Comparison of ENCODE assay signal across 21 cellular contexts in genomic region chrX:136047001-136047642, GRCh38.
DNase-seq lines count a peak whose midpoint lies in the region; ATAC-seq and TF ChIP-seq lines count a peak whose summit lies in the region.
"Had no signal": no experiment of that assay in that cellular context is flagged by ENCODE, and none has a peak within 500 bp of the region (broad histone marks: within the 10 kb centered on the region; RNA-seq: fewer than 3 reads in every experiment).

No MANE protein-coding gene starts in this region.

- H3K4me3 ChIP-seq in astrocyte of the spinal cord (ENCODE audit: low read depth, low read length): no peak overlapping the region
- peak overlapping the region in 1 of 2 experiments; percentile 0 for H3K4me3 ChIP-seq in mesenchymal stem cell (ENCODE audit: insufficient read depth in 1 of 2, low read depth in 1 of 2, low read length in 2 of 2)
- no peak overlapping the region for H3K4me3 ChIP-seq in thyroid gland (replicated peaks in 1 of 3)
- no peak overlapping the region for H3K4me3 ChIP-seq in mammary epithelial cell (replicated peaks in 1 of 3; ENCODE audit: insufficient read depth in 1 of 3, low read depth in 2 of 3, low read length in 3 of 3)
- H3K4me3 ChIP-seq: testis had no signal

- no peak for ATAC-seq in GM19023 (IDR thresholded peaks at IDR 0.05; ENCODE audit: unreplicated experiment)
- ATAC-seq: stimulated activated effector memory CD8-positive, alpha-beta T cell treated with anti-CD3 and anti-CD28 coated beads, Interleukin-12 subunit alpha, Interleukin-12 subunit beta, amount 100 ng/mL, for 72 hours had no signal

- H2AFZ ChIP-seq in mesenchymal stem cell (ENCODE audit: low read depth, low read length) (no peak overlapping the region), mammary epithelial cell (ENCODE audit: low read depth, low read length) (no peak overlapping the region)

- peak in 1 of 2 donors; percentile 40 for TF ChIP-seq POLR2A in thyroid gland (IDR thresholded peaks at IDR 0.05)

- H3K4me2 ChIP-seq in mesenchymal stem cell (ENCODE audit: low read length, poor library complexity, severe bottlenecking): no peak overlapping the region
- H3K4me2 ChIP-seq in mammary epithelial cell (ENCODE audit: insufficient read depth, low read depth, low read length): no peak overlapping the region
- H3K4me2 ChIP-seq: KMS-11 had no signal

- no TSS peak for BruUV-seq in mammary epithelial cell (replicated peaks; lab: Mats Ljungman, UMichigan)

- H4K8ac ChIP-seq in mesenchymal stem cell (ENCODE audit: low read length): no peak overlapping the region

- intact Hi-C loops in thyroid gland (cut with DNase I) (no loop called here), mammary epithelial cell (cut with micrococcal nuclease) (no loop called here)

- CTCF ChIA-PET in HEK293T (lab: Yijun Ruan, JAX): interaction anchor here (1.2 to 1.7 kb wide), 2 partner anchors 10 to 116 kb away, joined by 3 to 8 read pairs; no protein-coding TSS in a partner anchor
- CTCF ChIA-PET in mammary epithelial cell (lab: Charles Lee; ENCODE audit: low non-redundant PET): no interaction called here

- POLR2A ChIA-PET in HEK293T (lab: Yijun Ruan, JAX): interaction anchor here (0.7 to 1.9 kb wide), 7 partner anchors 9 to 162 kb away, joined by 3 to 9 read pairs (median 4); no protein-coding TSS in a partner anchor

- H3K4me1 ChIP-seq in mesenchymal stem cell (ENCODE audit: control insufficient read depth, insufficient read depth, low read depth, low read length) (peaks cover 5% of the 10 kb centered on the region), thyroid gland (peaks cover 12 to 18% of the 10 kb centered on the region in 2 donors), mammary epithelial cell (ENCODE audit: insufficient read depth, low read length) (no peaks in the 10 kb centered on the region)
- H3K4me1 ChIP-seq: testis had no signal

- H3K79me2 ChIP-seq in mammary epithelial cell (ENCODE audit: insufficient read depth, low read length): no peaks in the 10 kb centered on the region

- no peak overlapping the region for H2BK5ac ChIP-seq in mesenchymal stem cell (ENCODE audit: low read depth, low read length, poor library complexity, severe bottlenecking)

- no peak overlapping the region for H2BK12ac ChIP-seq in mesenchymal stem cell (ENCODE audit: low read length in 2 of 2)

- H3K18ac ChIP-seq in mesenchymal stem cell (ENCODE audit: low read depth in 1 of 2, low read length in 2 of 2): no peak overlapping the region

- dilution Hi-C loops in mammary epithelial cell (cut with HindIII; ENCODE audit: low sequenced_read_pairs): no loop called here

- H3K36me3 ChIP-seq in mesenchymal stem cell (ENCODE audit: control insufficient read depth in 1 of 2, insufficient read depth in 2 of 2, low read depth in 1 of 2, low read length in 2 of 2): no peaks in the 10 kb centered on the region
- no peaks in the 10 kb centered on the region for H3K36me3 ChIP-seq in thyroid gland
- peaks cover 1% of the 10 kb centered on the region for H3K36me3 ChIP-seq in mammary epithelial cell (ENCODE audit: insufficient read depth, low read length)

- H3K9me3 ChIP-seq in mesenchymal stem cell (ENCODE audit: control insufficient read depth, low read length): no peaks in the 10 kb centered on the region
- no peaks in the 10 kb centered on the region for H3K9me3 ChIP-seq in thyroid gland
- H3K9me3 ChIP-seq in mammary epithelial cell (replicated peaks; ENCODE audit: insufficient read depth, low read length): no peaks in the 10 kb centered on the region
- H3K9me3 ChIP-seq: testis had no signal

- no peak overlapping the region for H2BK120ac ChIP-seq in mesenchymal stem cell (ENCODE audit: low read depth, low read length)

- in situ Hi-C loops in astrocyte of the spinal cord (cut with HindIII; ENCODE audit: low sequenced_read_pairs): no loop called here
- in situ Hi-C loops in mammary epithelial cell (cut with MboI; ENCODE audit: low sequenced_read_pairs in 2 of 2): no loop called here

- no peak overlapping the region for H2AK5ac ChIP-seq in mesenchymal stem cell (ENCODE audit: low read length, severe bottlenecking)

- no CpG with 5 or more reads among the region's 2 CpGs for WGBS in mesenchymal stem cell
- 24 to 28% methylated on average over 2 of the region's 2 CpGs for WGBS in thyroid gland, 2 donors
- WGBS in mammary epithelial cell (ENCODE audit: low coverage, missing lambda C conversion rate): 58% methylated on average over 2 of the region's 2 CpGs

- H3K27me3 ChIP-seq in mesenchymal stem cell (ENCODE audit: control insufficient read depth in 1 of 2, insufficient read depth in 1 of 2, low read length in 2 of 2) (peaks cover 0 to 31% of the 10 kb centered on the region in 2 experiments), thyroid gland (no peaks in the 10 kb centered on the region), mammary epithelial cell (ENCODE audit: insufficient read depth, low read length) (no peaks in the 10 kb centered on the region)
- H3K27me3 ChIP-seq: testis had no signal

- no peak overlapping the region for H2BK15ac ChIP-seq in mesenchymal stem cell (ENCODE audit: low read depth, poor library complexity, severe bottlenecking)

- H3K14ac ChIP-seq in mesenchymal stem cell (ENCODE audit: low read length in 2 of 2): no peak overlapping the region

- H3K23ac ChIP-seq in mesenchymal stem cell (ENCODE audit: low read length in 2 of 2): no peak overlapping the region

- no peak overlapping the region for H4K91ac ChIP-seq in mesenchymal stem cell (ENCODE audit: low read length)

- no peaks in the 10 kb centered on the region for H3K79me1 ChIP-seq in mesenchymal stem cell (replicated peaks; ENCODE audit: low read length, poor library complexity, severe bottlenecking)

- TF ChIP-seq CTCF in astrocyte of the spinal cord (IDR thresholded peaks at IDR 0.05; ENCODE audit: low read depth, low read length) (no peak), thyroid gland (IDR thresholded peaks at IDR 0.05) (no peak), mammary epithelial cell (conservative IDR thresholded peaks at IDR 0.05 in 1 of 2, IDR thresholded peaks at IDR 0.05 in 1 of 2; ENCODE audit: extremely low read depth in 1 of 2, insufficient read depth in 1 of 2, low read depth in 1 of 2, low read length in 2 of 2) (no peak)

- DNase-seq in HEK293T (ENCODE audit: extremely low spot score): no peak
- DNase-seq in astrocyte of the spinal cord (ENCODE audit: low read depth, low spot score): peak; percentile 26
- DNase-seq in mesenchymal stem cell: peak; percentile 47
- no peak for DNase-seq in thyroid gland
- DNase-seq in T-helper 1 cell: no peak
- DNase-seq in NK-92 (lab: John Stamatoyannopoulos, UW; ENCODE audit: unreplicated experiment): no peak
- no peak for DNase-seq in mammary epithelial cell
- DNase-seq: activated CD4-positive, alpha-beta memory T cell treated with anti-CD3 and anti-CD28 coated beads for 36 hours; aorta; CD8-positive, alpha-beta memory T cell; cerebellar nuclear complex; effector memory CD4-positive, alpha-beta T cell; NCI-H1105 treated with DMSO at 0.1 percent for 48 hours; NCI-H524 treated with DMSO at 0.1 percent for 48 hours; nephron progenitor cell; SIG-M5; T-helper 2 cell; testis had no signal

- no peak overlapping the region for H3K4ac ChIP-seq in mesenchymal stem cell (ENCODE audit: low read depth in 1 of 2, low read length in 2 of 2)

- H3K27ac ChIP-seq in mesenchymal stem cell (ENCODE audit: low read length, poor library complexity, severe bottlenecking) (peak overlapping the region; percentile 10), thyroid gland (peak overlapping the region; percentile 54 to 77 (median 59)), mammary epithelial cell (ENCODE audit: insufficient read depth, low read depth, low read length) (no peak overlapping the region)
- H3K27ac ChIP-seq: KMS-11, testis had no signal

- H3K9ac ChIP-seq in mesenchymal stem cell (ENCODE audit: low read length): peak overlapping the region; percentile 51
- H3K9ac ChIP-seq in mammary epithelial cell (ENCODE audit: insufficient read depth, low read length): no peak overlapping the region
- H3K9ac ChIP-seq: KMS-11 had no signal

- H4K20me1 ChIP-seq in mammary epithelial cell (ENCODE audit: insufficient read depth, low read length): no peaks in the 10 kb centered on the region

TF ChIP-seq in HEK293T, 16 proteins besides CTCF, POLR2A, EP300 and RAD21:
- TF ChIP-seq BHLHE40 (IDR thresholded peaks at IDR 0.05; ENCODE audit: borderline replicate concordance) (no peak), ZNF384 (IDR thresholded peaks at IDR 0.05) (no peak), ELF4 (IDR thresholded peaks at IDR 0.05) (no peak), FOXA1 (IDR thresholded peaks at IDR 0.05) (peak; percentile 92), LEF1 (IDR thresholded peaks at IDR 0.05; ENCODE audit: borderline replicate concordance) (no peak), FOXM1 (IDR thresholded peaks at IDR 0.05; ENCODE audit: borderline replicate concordance) (no peak), CTBP1 (IDR thresholded peaks at IDR 0.05; ENCODE audit: borderline replicate concordance) (peak; percentile 86), NFRKB (IDR thresholded peaks at IDR 0.05) (no peak), TARDBP (IDR thresholded peaks at IDR 0.05) (no peak), ARNT (IDR thresholded peaks at IDR 0.05) (peak; percentile 44; the same call in 1 of the 2 replicates), L3MBTL2 (conservative IDR thresholded peaks at IDR 0.05) (no peak), FOXK2 (IDR thresholded peaks at IDR 0.05) (no peak), SP1 (IDR thresholded peaks at IDR 0.05) (no peak), HDGF (IDR thresholded peaks at IDR 0.05; ENCODE audit: borderline replicate concordance) (no peak), SUZ12 (IDR thresholded peaks at IDR 0.05) (no peak)
- TF ChIP-seq, protein P1, sequence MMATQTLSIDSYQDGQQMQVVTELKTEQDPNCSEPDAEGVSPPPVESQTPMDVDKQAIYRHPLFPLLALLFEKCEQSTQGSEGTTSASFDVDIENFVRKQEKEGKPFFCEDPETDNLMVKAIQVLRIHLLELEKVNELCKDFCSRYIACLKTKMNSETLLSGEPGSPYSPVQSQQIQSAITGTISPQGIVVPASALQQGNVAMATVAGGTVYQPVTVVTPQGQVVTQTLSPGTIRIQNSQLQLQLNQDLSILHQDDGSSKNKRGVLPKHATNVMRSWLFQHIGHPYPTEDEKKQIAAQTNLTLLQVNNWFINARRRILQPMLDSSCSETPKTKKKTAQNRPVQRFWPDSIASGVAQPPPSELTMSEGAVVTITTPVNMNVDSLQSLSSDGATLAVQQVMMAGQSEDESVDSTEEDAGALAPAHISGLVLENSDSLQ (IDR thresholded peaks at IDR 0.05): peak; percentile 93

Comparison
In these comparisons a context has a peak if more than half of its experiments do, and no peak if none do; other contexts are left out.
1. DNase-seq: peak in astrocyte of the spinal cord (single experiment) and mesenchymal stem cell (single experiment); none in HEK293T (single experiment), thyroid gland (0 of 2), T-helper 1 cell (0 of 5), NK-92 (single experiment) and mammary epithelial cell (single experiment).